Comparison of ENCODE assay signal across 8 cellular contexts in the genomic region with DNA sequence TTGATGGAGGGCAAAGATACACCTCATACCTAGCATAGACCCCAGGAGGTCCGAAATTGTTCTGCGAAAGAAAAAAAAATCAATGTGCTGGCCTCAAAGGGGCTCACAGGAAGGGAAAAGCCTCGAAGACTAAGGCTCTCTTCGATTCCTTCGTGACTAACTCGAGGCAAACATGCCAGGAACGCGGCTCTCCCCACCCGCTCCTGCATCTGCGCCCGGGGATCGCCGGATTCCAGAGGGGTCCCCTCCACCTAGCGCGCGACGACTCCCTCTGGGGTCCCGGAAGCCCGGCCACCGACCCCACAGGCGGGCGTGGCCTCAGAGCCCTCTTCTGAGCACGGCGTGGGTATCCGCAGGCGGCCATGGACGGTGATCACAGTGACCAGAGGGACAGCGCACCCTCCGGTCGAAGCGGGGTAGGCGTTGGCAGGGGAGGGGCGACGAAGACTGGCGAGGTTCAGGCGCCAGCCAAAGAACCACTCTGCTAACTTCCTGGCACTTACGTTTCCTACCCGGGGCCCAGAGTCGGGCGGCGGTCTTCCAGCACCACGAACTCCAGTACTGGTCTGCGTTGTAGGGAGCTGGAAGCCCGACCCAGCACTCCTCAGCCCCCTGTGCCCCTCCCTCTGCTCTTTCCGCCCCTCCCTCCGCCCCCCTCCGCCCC. TPM values are rescaled to one million over a fixed set of nuclear protein-coding genes. Genes with fewer than 3 reads are reported as not detected.
A peak's percentile ranks its signal among the peaks of the same experiment; 100 is the strongest.
DNase-seq lines count a peak whose midpoint lies in the region; ATAC-seq and TF ChIP-seq lines count a peak whose summit lies in the region.

No MANE protein-coding gene starts in this region.

- peak; percentile 55 for TF ChIP-seq POLR2A in breast epithelium (IDR thresholded peaks at IDR 0.05)

- H3K4me1 ChIP-seq in breast epithelium: peaks cover 0 to 17% of the 10 kb centered on the region in 2 donors

- H3K27ac ChIP-seq in breast epithelium: peak overlapping the region; percentile 98 to 99
- peak overlapping the region; percentile 35 to 99 (median 97) for H3K27ac ChIP-seq in skin epidermis

- no peaks in the 10 kb centered on the region for H3K36me3 ChIP-seq in breast epithelium

- ATAC-seq in GM21360 (IDR thresholded peaks at IDR 0.05; ENCODE audit: unreplicated experiment): peak; percentile 58
- ATAC-seq in HG03565 (IDR thresholded peaks at IDR 0.05; ENCODE audit: unreplicated experiment): peak; percentile 47

- DNase-seq in NCI-H2029 (lab: John Stamatoyannopoulos, UW) (peak; percentile 78), NCI-H2029 treated with DMSO at 0.1 percent for 48 hours (lab: John Stamatoyannopoulos, UW) (no peak), OCI-M2 (lab: John Stamatoyannopoulos, UW; ENCODE audit: unreplicated experiment) (peak; percentile 52), breast epithelium (ENCODE audit: low spot score in 2 of 2) (peak; percentile 86 to 87), iris pigment epithelial cell (ENCODE audit: low read depth) (peak; percentile 73)

- H3K27me3 ChIP-seq in breast epithelium: no peaks in the 10 kb centered on the region

- intact Hi-C loops in breast epithelium (cut with DNase I; ENCODE audit: low total_unique reads): no loop called here

- peak; percentile 34 to 54 (median 50) for TF ChIP-seq CTCF in breast epithelium (IDR thresholded peaks at IDR 0.05)

- H3K4me3 ChIP-seq in breast epithelium (peak overlapping the region; percentile 68 to 97 (median 78)), skin epidermis (peak overlapping the region; percentile 68 to 96 (median 89))

- no peaks in the 10 kb centered on the region for H3K9me3 ChIP-seq in breast epithelium

RNA-seq across cellular contexts. Expression of a gene that starts 0.5 kb away (rescaled TPM):
- 10 to 100 TPM; 46.6 to 82.0 (median 68.2) TPM for total RNA-seq in breast epithelium
